Comparison of ENCODE assay signal across 28 cellular contexts in the genomic region with DNA sequence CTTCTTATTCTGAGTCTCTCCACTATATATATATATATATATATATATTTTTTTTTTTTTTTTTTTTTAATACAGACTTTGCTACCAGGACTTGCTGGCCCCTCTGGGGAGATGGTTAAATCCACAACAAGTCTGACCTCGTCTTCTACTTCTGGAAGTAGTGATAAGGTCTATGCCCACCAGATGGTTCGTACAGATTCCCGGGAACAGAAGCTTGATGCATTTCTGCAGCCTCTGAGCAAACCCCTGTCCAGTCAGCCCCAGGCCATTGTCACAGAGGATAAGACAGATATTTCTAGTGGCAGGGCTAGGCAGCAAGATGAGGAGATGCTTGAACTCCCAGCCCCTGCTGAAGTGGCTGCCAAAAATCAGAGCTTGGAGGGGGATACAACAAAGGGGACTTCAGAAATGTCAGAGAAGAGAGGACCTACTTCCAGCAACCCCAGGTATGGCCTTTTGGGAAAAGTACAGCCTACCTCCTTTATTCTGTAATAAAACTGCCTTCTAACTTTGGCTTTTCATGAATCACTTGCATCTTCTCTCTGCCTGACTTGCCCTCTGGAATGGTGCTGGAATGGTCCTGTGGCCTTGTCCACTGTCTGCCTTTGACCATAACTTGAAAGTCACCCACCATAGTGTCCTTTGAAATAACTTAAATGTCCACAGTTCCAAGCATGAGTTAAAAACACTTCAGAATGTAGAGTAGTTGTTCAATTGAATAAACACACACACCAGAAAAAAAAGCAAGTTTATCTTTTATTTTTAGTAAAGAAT.
"Had no signal": no experiment of that assay in that cellular context is flagged by ENCODE, and none has a peak within 500 bp of the region (broad histone marks: within the 10 kb centered on the region; RNA-seq: fewer than 3 reads in every experiment).

No MANE protein-coding gene starts in this region.

- H3K27ac Mint-ChIP-seq: activated naive CD4-positive, alpha-beta T cell treated with anti-CD3 and anti-CD28 coated beads, Interleukin-2, amount 50 U/mL, for 24 hours; brain; stimulated activated effector memory CD8-positive, alpha-beta T cell treated with anti-CD3 and anti-CD28 coated beads, Interleukin-12 subunit alpha, Interleukin-12 subunit beta, amount 100 ng/mL, for 72 hours had no signal

- H3K4me1 ChIP-seq: upper lobe of right lung had no signal

- H3K4me3 ChIP-seq: adrenal gland, ascending aorta, cardiac muscle cell, lung, mucosa of descending colon, right lobe of liver, tibial artery, upper lobe of right lung had no signal

- H3K27ac ChIP-seq: adrenal gland, cardiac muscle cell, right lobe of liver, upper lobe of right lung had no signal

- H3K27me3 Mint-ChIP-seq: activated naive CD4-positive, alpha-beta T cell treated with anti-CD3 and anti-CD28 coated beads, Interleukin-2, amount 50 U/mL, for 24 hours; brain; effector memory CD8-positive, alpha-beta T cell; natural killer cell treated with Interleukin-12 subunit alpha and Interleukin-12 subunit beta and Interleukin-15 and Interleukin-18, amount 100 ng/mL, for 72 hours; stimulated activated naive CD8-positive, alpha-beta T cell treated with anti-CD3 and anti-CD28 coated beads, Interleukin-15, amount 100 ng/mL, for 72 hours had no signal

- H3K4me3 Mint-ChIP-seq: activated naive CD4-positive, alpha-beta T cell treated with anti-CD3 and anti-CD28 coated beads, Interleukin-2, amount 50 U/mL, for 24 hours; brain; effector memory CD8-positive, alpha-beta T cell; stimulated activated effector memory CD8-positive, alpha-beta T cell treated with anti-CD3 and anti-CD28 coated beads, Interleukin-12 subunit alpha, Interleukin-12 subunit beta, amount 100 ng/mL, for 72 hours; stimulated activated naive CD8-positive, alpha-beta T cell treated with anti-CD3 and anti-CD28 coated beads, Interleukin-15, amount 100 ng/mL, for 72 hours had no signal

- H3K27me3 ChIP-seq: adrenal gland, ascending aorta, cardiac muscle cell, right lobe of liver, tibial artery, upper lobe of right lung had no signal

- H3K9me3 Mint-ChIP-seq: activated naive CD4-positive, alpha-beta T cell treated with anti-CD3 and anti-CD28 coated beads, Interleukin-2, amount 50 U/mL, for 24 hours; effector memory CD8-positive, alpha-beta T cell; natural killer cell treated with Interleukin-12 subunit alpha and Interleukin-12 subunit beta and Interleukin-15 and Interleukin-18, amount 100 ng/mL, for 72 hours; stimulated activated effector memory CD8-positive, alpha-beta T cell treated with anti-CD3 and anti-CD28 coated beads, Interleukin-12 subunit alpha, Interleukin-12 subunit beta, amount 100 ng/mL, for 72 hours; stimulated activated naive CD8-positive, alpha-beta T cell treated with anti-CD3 and anti-CD28 coated beads, Interleukin-15, amount 100 ng/mL, for 72 hours had no signal

- ATAC-seq: effector memory CD8-positive, alpha-beta T cell; esophagus mucosa; left lobe of liver; mucosa of descending colon; natural killer cell treated with Interleukin-12 subunit alpha and Interleukin-12 subunit beta and Interleukin-15 and Interleukin-18, amount 100 ng/mL, for 72 hours; right lobe of liver; stimulated activated effector memory CD8-positive, alpha-beta T cell treated with anti-CD3 and anti-CD28 coated beads, Interleukin-12 subunit alpha, Interleukin-12 subunit beta, amount 100 ng/mL, for 72 hours; stimulated activated naive CD8-positive, alpha-beta T cell treated with anti-CD3 and anti-CD28 coated beads, Interleukin-15, amount 100 ng/mL, for 72 hours had no signal

- H3K9me3 ChIP-seq: adrenal gland, ascending aorta, mucosa of descending colon, right lobe of liver, tibial artery, upper lobe of right lung had no signal

- H3K4me1 Mint-ChIP-seq: brain; stimulated activated effector memory CD8-positive, alpha-beta T cell treated with anti-CD3 and anti-CD28 coated beads, Interleukin-12 subunit alpha, Interleukin-12 subunit beta, amount 100 ng/mL, for 72 hours had no signal

- DNase-seq: activated CD4-positive, alpha-beta T cell treated with anti-CD3 and anti-CD28 coated beads for 4 hours; activated CD4-positive, alpha-beta T cell treated with anti-CD3 and anti-CD28 coated beads, Interleukin-2, amount 50 U/mL, for 4 hours; activated effector memory CD4-positive, alpha-beta T cell treated with anti-CD3 and anti-CD28 coated beads, Interleukin-2, amount 50 U/mL, for 16 hours; activated T-cell treated with anti-CD3 and anti-CD28 coated beads for 4 hours; cortex of kidney; effector memory CD8-positive, alpha-beta T cell; foreskin fibroblast; head of caudate nucleus; mesendoderm; mucosa of descending colon; posterior cingulate gyrus; right lobe of liver; stimulated activated CD4-positive, alpha-beta T cell treated with anti-CD3 and anti-CD28 coated beads, Interleukin-12 subunit alpha, Interleukin-12 subunit beta, amount 100 ng/mL, for 4 hours; stimulated activated CD4-positive, alpha-beta T cell treated with anti-CD3 and anti-CD28 coated beads, Interleukin-4, amount 100 ng/mL, for 24 hours; stimulated activated naive CD8-positive, alpha-beta T cell treated with anti-CD3 and anti-CD28 coated beads, Interleukin-15, amount 100 ng/mL, for 72 hours; substantia nigra; tibial artery; upper lobe of right lung had no signal
